1 cellular context compared by ENCODE assay signal in genomic region chr4:126859872-126860271, GRCh38.
TF ChIP-seq lines count a peak whose summit lies in the region.

No MANE protein-coding gene starts in this region.

TF ChIP-seq in K562, 482 proteins besides CTCF, POLR2A, EP300 and RAD21 (continued from another document):
- TF ChIP-seq, protein P1, sequence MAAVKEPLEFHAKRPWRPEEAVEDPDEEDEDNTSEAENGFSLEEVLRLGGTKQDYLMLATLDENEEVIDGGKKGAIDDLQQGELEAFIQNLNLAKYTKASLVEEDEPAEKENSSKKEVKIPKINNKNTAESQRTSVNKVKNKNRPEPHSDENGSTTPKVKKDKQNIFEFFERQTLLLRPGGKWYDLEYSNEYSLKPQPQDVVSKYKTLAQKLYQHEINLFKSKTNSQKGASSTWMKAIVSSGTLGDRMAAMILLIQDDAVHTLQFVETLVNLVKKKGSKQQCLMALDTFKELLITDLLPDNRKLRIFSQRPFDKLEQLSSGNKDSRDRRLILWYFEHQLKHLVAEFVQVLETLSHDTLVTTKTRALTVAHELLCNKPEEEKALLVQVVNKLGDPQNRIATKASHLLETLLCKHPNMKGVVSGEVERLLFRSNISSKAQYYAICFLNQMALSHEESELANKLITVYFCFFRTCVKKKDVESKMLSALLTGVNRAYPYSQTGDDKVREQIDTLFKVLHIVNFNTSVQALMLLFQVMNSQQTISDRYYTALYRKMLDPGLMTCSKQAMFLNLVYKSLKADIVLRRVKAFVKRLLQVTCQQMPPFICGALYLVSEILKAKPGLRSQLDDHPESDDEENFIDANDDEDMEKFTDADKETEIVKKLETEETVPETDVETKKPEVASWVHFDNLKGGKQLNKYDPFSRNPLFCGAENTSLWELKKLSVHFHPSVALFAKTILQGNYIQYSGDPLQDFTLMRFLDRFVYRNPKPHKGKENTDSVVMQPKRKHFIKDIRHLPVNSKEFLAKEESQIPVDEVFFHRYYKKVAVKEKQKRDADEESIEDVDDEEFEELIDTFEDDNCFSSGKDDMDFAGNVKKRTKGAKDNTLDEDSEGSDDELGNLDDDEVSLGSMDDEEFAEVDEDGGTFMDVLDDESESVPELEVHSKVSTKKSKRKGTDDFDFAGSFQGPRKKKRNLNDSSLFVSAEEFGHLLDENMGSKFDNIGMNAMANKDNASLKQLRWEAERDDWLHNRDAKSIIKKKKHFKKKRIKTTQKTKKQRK (IDR thresholded peaks at IDR 0.05; ENCODE audit: borderline replicate concordance, low read depth, low read length) = no peak
- TF ChIP-seq ZNF699 (CRISPR knock-in tag; IDR thresholded peaks at IDR 0.05; ENCODE audit: insufficient replicate concordance) (no peak), GTF2A2 (tag; IDR thresholded peaks at IDR 0.05) (no peak), TARDBP (IDR thresholded peaks at IDR 0.05) (no peak), ZNF274 (IDR thresholded peaks at IDR 0.05; ENCODE audit: borderline replicate concordance, low read depth, low read length) (no peak), ZNF75A (CRISPR knock-in tag; IDR thresholded peaks at IDR 0.05) (no peak), ARID1B (IDR thresholded peaks at IDR 0.05) (no peak), ARID2 (IDR thresholded peaks at IDR 0.05) (no peak), ZNF41 (CRISPR knock-in tag; conservative IDR thresholded peaks at IDR 0.05) (no peak), CHD2 (IDR thresholded peaks at IDR 0.05; ENCODE audit: low read depth, low read length) (no peak), HDAC6 (IDR thresholded peaks at IDR 0.05; ENCODE audit: low read depth, low read length) (no peak), BRF1 (IDR thresholded peaks at IDR 0.05; ENCODE audit: borderline replicate concordance, extremely low read depth, insufficient read length) (no peak), CCNT2 (IDR thresholded peaks at IDR 0.05; ENCODE audit: borderline replicate concordance, extremely low read depth, insufficient read length, low read depth, low read length) (no peak), RB1 (IDR thresholded peaks at IDR 0.05; ENCODE audit: low read depth) (no peak), AFF4 (CRISPR knock-in tag; IDR thresholded peaks at IDR 0.05) (no peak), SPI1 (IDR thresholded peaks at IDR 0.05; ENCODE audit: borderline replicate concordance, low read depth, low read length) (no peak), CBX3 (IDR thresholded peaks at IDR 0.05; ENCODE audit: borderline replicate concordance in 1 of 2, low read length in 2 of 2) (no peak), KDM1A (IDR thresholded peaks at IDR 0.05) (no peak)
- TF ChIP-seq, protein P2, sequence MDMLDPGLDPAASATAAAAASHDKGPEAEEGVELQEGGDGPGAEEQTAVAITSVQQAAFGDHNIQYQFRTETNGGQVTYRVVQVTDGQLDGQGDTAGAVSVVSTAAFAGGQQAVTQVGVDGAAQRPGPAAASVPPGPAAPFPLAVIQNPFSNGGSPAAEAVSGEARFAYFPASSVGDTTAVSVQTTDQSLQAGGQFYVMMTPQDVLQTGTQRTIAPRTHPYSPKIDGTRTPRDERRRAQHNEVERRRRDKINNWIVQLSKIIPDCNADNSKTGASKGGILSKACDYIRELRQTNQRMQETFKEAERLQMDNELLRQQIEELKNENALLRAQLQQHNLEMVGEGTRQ (CRISPR knock-in tag; IDR thresholded peaks at IDR 0.05) = no peak
